In the genomic region with DNA sequence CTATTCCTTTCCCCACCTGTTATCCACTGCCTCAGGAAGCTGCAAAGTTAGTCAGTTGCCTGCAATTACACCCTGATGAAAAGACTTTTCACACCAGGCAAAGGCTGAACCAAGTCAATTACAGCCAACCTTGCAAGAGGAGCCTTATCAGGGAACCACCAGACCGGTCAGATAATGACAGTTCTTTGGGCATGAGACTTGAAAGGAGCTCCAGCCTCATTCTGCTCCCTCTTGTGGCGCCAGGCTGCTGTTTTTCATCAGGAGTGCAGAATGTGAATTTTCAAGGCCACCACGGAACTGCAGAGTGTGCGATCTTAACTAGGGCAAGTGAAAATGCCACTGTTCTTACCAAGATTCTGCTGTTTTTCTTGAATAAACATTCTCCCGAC, we compare ENCODE assay signal across 1 cellular context.
TF ChIP-seq lines count a peak whose summit lies in the region.

No MANE protein-coding gene starts in this region.

TF ChIP-seq in GM23338, 12 proteins besides CTCF, POLR2A, EP300 and RAD21 (continued from another document):
- TF ChIP-seq, protein P1, sequence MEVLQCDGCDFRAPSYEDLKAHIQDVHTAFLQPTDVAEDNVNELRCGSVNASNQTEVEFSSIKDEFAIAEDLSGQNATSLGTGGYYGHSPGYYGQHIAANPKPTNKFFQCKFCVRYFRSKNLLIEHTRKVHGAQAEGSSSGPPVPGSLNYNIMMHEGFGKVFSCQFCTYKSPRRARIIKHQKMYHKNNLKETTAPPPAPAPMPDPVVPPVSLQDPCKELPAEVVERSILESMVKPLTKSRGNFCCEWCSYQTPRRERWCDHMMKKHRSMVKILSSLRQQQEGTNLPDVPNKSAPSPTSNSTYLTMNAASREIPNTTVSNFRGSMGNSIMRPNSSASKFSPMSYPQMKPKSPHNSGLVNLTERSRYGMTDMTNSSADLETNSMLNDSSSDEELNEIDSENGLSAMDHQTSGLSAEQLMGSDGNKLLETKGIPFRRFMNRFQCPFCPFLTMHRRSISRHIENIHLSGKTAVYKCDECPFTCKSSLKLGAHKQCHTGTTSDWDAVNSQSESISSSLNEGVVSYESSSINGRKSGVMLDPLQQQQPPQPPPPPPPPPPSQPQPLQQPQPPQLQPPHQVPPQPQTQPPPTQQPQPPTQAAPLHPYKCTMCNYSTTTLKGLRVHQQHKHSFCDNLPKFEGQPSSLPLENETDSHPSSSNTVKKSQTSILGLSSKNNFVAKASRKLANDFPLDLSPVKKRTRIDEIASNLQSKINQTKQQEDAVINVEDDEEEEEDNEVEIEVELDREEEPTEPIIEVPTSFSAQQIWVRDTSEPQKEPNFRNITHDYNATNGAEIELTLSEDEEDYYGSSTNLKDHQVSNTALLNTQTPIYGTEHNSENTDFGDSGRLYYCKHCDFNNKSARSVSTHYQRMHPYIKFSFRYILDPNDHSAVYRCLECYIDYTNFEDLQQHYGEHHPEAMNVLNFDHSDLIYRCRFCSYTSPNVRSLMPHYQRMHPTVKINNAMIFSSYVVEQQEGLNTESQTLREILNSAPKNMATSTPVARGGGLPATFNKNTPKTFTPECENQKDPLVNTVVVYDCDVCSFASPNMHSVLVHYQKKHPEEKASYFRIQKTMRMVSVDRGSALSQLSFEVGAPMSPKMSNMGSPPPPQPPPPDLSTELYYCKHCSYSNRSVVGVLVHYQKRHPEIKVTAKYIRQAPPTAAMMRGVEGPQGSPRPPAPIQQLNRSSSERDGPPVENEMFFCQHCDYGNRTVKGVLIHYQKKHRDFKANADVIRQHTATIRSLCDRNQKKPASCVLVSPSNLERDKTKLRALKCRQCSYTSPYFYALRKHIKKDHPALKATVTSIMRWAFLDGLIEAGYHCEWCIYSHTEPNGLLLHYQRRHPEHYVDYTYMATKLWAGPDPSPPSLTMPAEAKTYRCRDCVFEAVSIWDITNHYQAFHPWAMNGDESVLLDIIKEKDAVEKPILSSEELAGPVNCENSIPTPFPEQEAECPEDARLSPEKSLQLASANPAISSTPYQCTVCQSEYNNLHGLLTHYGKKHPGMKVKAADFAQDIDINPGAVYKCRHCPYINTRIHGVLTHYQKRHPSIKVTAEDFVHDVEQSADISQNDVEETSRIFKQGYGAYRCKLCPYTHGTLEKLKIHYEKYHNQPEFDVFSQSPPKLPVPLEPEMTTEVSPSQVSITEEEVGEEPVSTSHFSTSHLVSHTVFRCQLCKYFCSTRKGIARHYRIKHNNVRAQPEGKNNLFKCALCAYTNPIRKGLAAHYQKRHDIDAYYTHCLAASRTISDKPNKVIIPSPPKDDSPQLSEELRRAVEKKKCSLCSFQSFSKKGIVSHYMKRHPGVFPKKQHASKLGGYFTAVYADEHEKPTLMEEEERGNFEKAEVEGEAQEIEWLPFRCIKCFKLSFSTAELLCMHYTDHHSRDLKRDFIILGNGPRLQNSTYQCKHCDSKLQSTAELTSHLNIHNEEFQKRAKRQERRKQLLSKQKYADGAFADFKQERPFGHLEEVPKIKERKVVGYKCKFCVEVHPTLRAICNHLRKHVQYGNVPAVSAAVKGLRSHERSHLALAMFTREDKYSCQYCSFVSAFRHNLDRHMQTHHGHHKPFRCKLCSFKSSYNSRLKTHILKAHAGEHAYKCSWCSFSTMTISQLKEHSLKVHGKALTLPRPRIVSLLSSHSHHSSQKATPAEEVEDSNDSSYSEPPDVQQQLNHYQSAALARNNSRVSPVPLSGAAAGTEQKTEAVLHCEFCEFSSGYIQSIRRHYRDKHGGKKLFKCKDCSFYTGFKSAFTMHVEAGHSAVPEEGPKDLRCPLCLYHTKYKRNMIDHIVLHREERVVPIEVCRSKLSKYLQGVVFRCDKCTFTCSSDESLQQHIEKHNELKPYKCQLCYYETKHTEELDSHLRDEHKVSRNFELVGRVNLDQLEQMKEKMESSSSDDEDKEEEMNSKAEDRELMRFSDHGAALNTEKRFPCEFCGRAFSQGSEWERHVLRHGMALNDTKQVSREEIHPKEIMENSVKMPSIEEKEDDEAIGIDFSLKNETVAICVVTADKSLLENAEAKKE (CRISPR knock-in tag; IDR thresholded peaks at IDR 0.05), result no peak
- TF ChIP-seq ZNF331 (CRISPR knock-in tag; IDR thresholded peaks at IDR 0.05; ENCODE audit: low read depth), result no peak
- TF ChIP-seq, protein P2, sequence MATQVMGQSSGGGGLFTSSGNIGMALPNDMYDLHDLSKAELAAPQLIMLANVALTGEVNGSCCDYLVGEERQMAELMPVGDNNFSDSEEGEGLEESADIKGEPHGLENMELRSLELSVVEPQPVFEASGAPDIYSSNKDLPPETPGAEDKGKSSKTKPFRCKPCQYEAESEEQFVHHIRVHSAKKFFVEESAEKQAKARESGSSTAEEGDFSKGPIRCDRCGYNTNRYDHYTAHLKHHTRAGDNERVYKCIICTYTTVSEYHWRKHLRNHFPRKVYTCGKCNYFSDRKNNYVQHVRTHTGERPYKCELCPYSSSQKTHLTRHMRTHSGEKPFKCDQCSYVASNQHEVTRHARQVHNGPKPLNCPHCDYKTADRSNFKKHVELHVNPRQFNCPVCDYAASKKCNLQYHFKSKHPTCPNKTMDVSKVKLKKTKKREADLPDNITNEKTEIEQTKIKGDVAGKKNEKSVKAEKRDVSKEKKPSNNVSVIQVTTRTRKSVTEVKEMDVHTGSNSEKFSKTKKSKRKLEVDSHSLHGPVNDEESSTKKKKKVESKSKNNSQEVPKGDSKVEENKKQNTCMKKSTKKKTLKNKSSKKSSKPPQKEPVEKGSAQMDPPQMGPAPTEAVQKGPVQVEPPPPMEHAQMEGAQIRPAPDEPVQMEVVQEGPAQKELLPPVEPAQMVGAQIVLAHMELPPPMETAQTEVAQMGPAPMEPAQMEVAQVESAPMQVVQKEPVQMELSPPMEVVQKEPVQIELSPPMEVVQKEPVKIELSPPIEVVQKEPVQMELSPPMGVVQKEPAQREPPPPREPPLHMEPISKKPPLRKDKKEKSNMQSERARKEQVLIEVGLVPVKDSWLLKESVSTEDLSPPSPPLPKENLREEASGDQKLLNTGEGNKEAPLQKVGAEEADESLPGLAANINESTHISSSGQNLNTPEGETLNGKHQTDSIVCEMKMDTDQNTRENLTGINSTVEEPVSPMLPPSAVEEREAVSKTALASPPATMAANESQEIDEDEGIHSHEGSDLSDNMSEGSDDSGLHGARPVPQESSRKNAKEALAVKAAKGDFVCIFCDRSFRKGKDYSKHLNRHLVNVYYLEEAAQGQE (IDR thresholded peaks at IDR 0.05; ENCODE audit: unreplicated experiment), result no peak
